Comparison of ENCODE assay signal across 13 cellular contexts in the genomic region with DNA sequence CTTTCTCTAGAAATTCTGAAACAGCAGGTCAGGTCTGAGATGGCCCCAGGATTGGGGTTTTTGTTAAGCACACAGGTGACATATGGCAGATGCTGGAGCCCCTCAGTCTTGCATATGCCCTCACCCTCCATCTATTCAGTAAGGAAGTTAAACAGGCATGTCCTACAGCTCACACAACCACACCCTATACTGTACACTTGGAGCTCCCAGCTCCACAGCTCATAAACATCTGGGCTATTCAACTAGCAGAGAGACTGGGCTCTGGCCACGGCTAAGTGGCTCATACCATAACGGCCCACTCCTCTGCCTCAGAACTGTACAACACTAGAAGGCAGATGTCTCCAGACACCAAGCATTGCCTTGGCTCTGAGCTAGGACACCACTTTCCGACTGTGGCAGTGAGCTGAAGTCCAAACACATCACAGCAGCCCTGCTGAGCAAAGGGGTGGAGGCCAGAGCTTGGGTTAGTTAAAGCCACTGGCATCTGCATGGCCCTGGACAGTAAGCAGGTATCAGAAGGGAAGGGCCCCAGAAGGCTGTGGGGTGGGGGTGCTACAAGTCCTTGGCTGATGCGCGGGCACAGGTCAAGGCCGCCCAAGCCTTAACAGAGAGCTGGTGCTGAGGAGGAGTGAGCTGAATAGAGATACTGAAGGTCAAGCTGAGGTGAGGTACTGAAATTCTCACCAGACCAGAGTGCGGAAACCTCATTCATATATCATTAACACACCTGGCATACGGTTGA.
DNase-seq lines count a peak whose midpoint lies in the region; ATAC-seq, FAIRE-seq and TF ChIP-seq lines count a peak whose summit lies in the region.
"Had no signal": no experiment of that assay in that cellular context is flagged by ENCODE, and none has a peak within 500 bp of the region (broad histone marks: within the 10 kb centered on the region; RNA-seq: fewer than 3 reads in every experiment).

No MANE protein-coding gene starts in this region.

- H3K4me1 ChIP-seq in HepG2 (ENCODE audit: insufficient read depth, low read length): no peaks in the 10 kb centered on the region
- no peaks in the 10 kb centered on the region for H3K4me1 ChIP-seq in right lobe of liver

- TF ChIP-seq EP300 in HepG2 (IDR thresholded peaks at IDR 0.05; ENCODE audit: low read depth in 2 of 2, low read length in 2 of 2): no peak
- no peak for TF ChIP-seq EP300 in HepG2 (CRISPR knock-in tag; IDR thresholded peaks at IDR 0.05; ENCODE audit: borderline replicate concordance)

- H3K9ac ChIP-seq in HepG2 (ENCODE audit: insufficient read depth, low read depth, low read length): no peak overlapping the region

- H3K27ac Mint-ChIP-seq in Calu3 (ENCODE audit: unreplicated experiment): no peak overlapping the region
- H3K27ac Mint-ChIP-seq: endodermal cell had no signal

- no peak overlapping the region for H3K4me3 Mint-ChIP-seq in Calu3 (ENCODE audit: low read depth, unreplicated experiment)
- H3K4me3 Mint-ChIP-seq: endodermal cell had no signal

- H3K27me3 Mint-ChIP-seq in Calu3 (ENCODE audit: unreplicated experiment): no peaks in the 10 kb centered on the region

- H3K36me3 Mint-ChIP-seq in Calu3 (ENCODE audit: insufficient read depth, unreplicated experiment): no peaks in the 10 kb centered on the region

- H3K79me2 ChIP-seq in HepG2 (ENCODE audit: insufficient read depth, low read length): no peaks in the 10 kb centered on the region

- in situ Hi-C loops in HepG2 (cut with HindIII; ENCODE audit: extremely low pct_ligation_motif_present, low pct_unique_long_range_greater_than_20kb): no loop called here

- no peak for TF ChIP-seq RAD21 in HepG2 (CRISPR knock-in tag; IDR thresholded peaks at IDR 0.05)

- no peaks in the 10 kb centered on the region for H3K9me3 ChIP-seq in HepG2 (ENCODE audit: low read length)
- H3K9me3 ChIP-seq in right lobe of liver: no peaks in the 10 kb centered on the region
- H3K9me3 ChIP-seq: heart right ventricle had no signal

- H3K4me3 ChIP-seq in HepG2 (replicated peaks in 1 of 3; ENCODE audit: insufficient read depth in 1 of 3, low read depth in 2 of 3, low read length in 3 of 3) (no peak overlapping the region), right lobe of liver (no peak overlapping the region)
- H3K4me3 ChIP-seq: heart right ventricle had no signal

- H3K9me3 Mint-ChIP-seq in Calu3 (ENCODE audit: low read depth, unreplicated experiment): no peaks in the 10 kb centered on the region
- H3K9me3 Mint-ChIP-seq: endodermal cell had no signal

- H3K27me3 ChIP-seq in HepG2 (ENCODE audit: control insufficient read depth in 1 of 2, insufficient read depth in 2 of 2, low read length in 2 of 2) (no peaks in the 10 kb centered on the region), right lobe of liver (no peaks in the 10 kb centered on the region)
- H3K27me3 ChIP-seq: heart right ventricle had no signal

- no peak overlapping the region for H3K4me2 ChIP-seq in HepG2 (ENCODE audit: low read depth, low read length)

- BruUV-seq in HepG2 (replicated peaks; lab: Mats Ljungman, UMichigan) (no TSS peak), Calu3 (replicated peaks; lab: Mats Ljungman, UMichigan) (no TSS peak)

- no peak for TF ChIP-seq CTCF in HepG2 (CRISPR knock-in tag; IDR thresholded peaks at IDR 0.05)
- no peak for TF ChIP-seq CTCF in right lobe of liver (IDR thresholded peaks at IDR 0.05)
- no peak for TF ChIP-seq CTCF in Calu3 (IDR thresholded peaks at IDR 0.05; ENCODE audit: unreplicated experiment)

- no peaks in the 10 kb centered on the region for H4K20me1 ChIP-seq in HepG2 (ENCODE audit: insufficient read depth, low read length)

- intact Hi-C loops in HepG2 (cut with micrococcal nuclease; ENCODE audit: unreplicated experiment): no loop called here
- intact Hi-C loops in right lobe of liver (cut with DNase I): no loop called here
- intact Hi-C loops in Calu3 (cut with micrococcal nuclease; ENCODE audit: unreplicated experiment): no loop called here

- DNase-seq in HepG2 (ENCODE audit: low spot score): no peak
- DNase-seq in right lobe of liver: no peak
- no peak for DNase-seq in activated CD4-positive, CD25-positive, alpha-beta regulatory T cell treated with anti-CD3 and anti-CD28 coated beads, Interleukin-2, amount 50 U/mL, for 72 hours
- no peak for DNase-seq in NCI-H774 (lab: John Stamatoyannopoulos, UW)
- no peak for DNase-seq in Calu3
- DNase-seq in RKO (ENCODE audit: low spot score): no peak
- DNase-seq: DMS53, endodermal cell, heart right ventricle, Right ventricle myocardium superior had no signal

- TF ChIP-seq POLR2A in HepG2 (IDR thresholded peaks at IDR 0.05; ENCODE audit: insufficient read depth in 1 of 2, low read depth in 2 of 2, low read length in 2 of 2) (no peak), right lobe of liver (IDR thresholded peaks at IDR 0.05) (no peak)

- no peak for FAIRE-seq in HepG2 (lab: Jason Lieb, UNC)
- FAIRE-seq: astrocyte had no signal

- ATAC-seq in HepG2 (peak; percentile 24), right lobe of liver (no peak), HG02759 (IDR thresholded peaks at IDR 0.05; ENCODE audit: unreplicated experiment) (peak; percentile 58), HG03571 (IDR thresholded peaks at IDR 0.05; ENCODE audit: unreplicated experiment) (peak; percentile 67)
- ATAC-seq: heart right ventricle had no signal

- H3K4me1 Mint-ChIP-seq in Calu3 (ENCODE audit: low read depth, unreplicated experiment): peaks cover 9% of the 10 kb centered on the region

- H3K36me3 ChIP-seq in HepG2 (replicated peaks in 1 of 2; ENCODE audit: control insufficient read depth in 1 of 2, insufficient read depth in 2 of 2, low read length in 2 of 2) (no peaks in the 10 kb centered on the region; a peak in 1 of 5 replicates), right lobe of liver (no peaks in the 10 kb centered on the region)
- H3K36me3 ChIP-seq: heart right ventricle had no signal

- H3K27ac ChIP-seq in HepG2 (ENCODE audit: extremely low read length, insufficient read depth, low read length): no peak overlapping the region
- no peak overlapping the region for H3K27ac ChIP-seq in right lobe of liver
- H3K27ac ChIP-seq: heart right ventricle had no signal

- WGBS in HepG2 (ENCODE audit: low lambda C conversion rate): 85% methylated on average over 7 of the region's 8 CpGs
- 66% methylated on average over 4 of the region's 8 CpGs for WGBS in right lobe of liver (ENCODE audit: insufficient coverage, low coverage, low lambda C conversion rate, missing lambda C conversion rate)

- CTCF ChIA-PET in HepG2 (lab: Yijun Ruan, JAX; ENCODE audit: low intra/inter-chr PET ratio, low total read pairs): no interaction called here
- CTCF ChIA-PET in Calu3 (lab: Charles Lee): no interaction called here

- no peak overlapping the region for H2AFZ ChIP-seq in HepG2 (ENCODE audit: low read length)

- POLR2A ChIA-PET in HepG2 (lab: Yijun Ruan, JAX): no interaction called here

TF ChIP-seq in HepG2, 621 proteins besides CTCF, POLR2A, EP300 and RAD21 (continues in another document):
- TF ChIP-seq PTBP1 (IDR thresholded peaks at IDR 0.05; ENCODE audit: low read depth, low read length, poor library complexity, severe bottlenecking) (no peak), PHF20 (CRISPR knock-in tag; IDR thresholded peaks at IDR 0.05) (no peak), ETV6 (CRISPR knock-in tag; conservative IDR thresholded peaks at IDR 0.05) (no peak), AGO1 (IDR thresholded peaks at IDR 0.05; ENCODE audit: low read depth, low read length, poor library complexity, severe bottlenecking) (no peak), IKZF1 (IDR thresholded peaks at IDR 0.05) (no peak), ELF4 (CRISPR knock-in tag; IDR thresholded peaks at IDR 0.05; ENCODE audit: borderline replicate concordance) (no peak), EZH2 (conservative IDR thresholded peaks at IDR 0.05; ENCODE audit: low read depth, low read length) (no peak), ZFP41 (CRISPR knock-in tag; IDR thresholded peaks at IDR 0.05; ENCODE audit: borderline replicate concordance) (no peak), CHD4 (IDR thresholded peaks at IDR 0.05; ENCODE audit: borderline replicate concordance, low read length) (no peak), ZNF205 (CRISPR knock-in tag; IDR thresholded peaks at IDR 0.05) (no peak)
- TF ChIP-seq, protein P1, sequence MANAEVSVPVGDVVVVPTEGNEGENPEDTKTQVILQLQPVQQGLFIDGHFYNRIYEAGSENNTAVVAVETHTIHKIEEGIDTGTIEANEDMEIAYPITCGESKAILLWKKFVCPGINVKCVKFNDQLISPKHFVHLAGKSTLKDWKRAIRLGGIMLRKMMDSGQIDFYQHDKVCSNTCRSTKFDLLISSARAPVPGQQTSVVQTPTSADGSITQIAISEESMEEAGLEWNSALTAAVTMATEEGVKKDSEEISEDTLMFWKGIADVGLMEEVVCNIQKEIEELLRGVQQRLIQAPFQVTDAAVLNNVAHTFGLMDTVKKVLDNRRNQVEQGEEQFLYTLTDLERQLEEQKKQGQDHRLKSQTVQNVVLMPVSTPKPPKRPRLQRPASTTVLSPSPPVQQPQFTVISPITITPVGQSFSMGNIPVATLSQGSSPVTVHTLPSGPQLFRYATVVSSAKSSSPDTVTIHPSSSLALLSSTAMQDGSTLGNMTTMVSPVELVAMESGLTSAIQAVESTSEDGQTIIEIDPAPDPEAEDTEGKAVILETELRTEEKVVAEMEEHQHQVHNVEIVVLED (CRISPR knock-in tag; IDR thresholded peaks at IDR 0.05; ENCODE audit: borderline replicate concordance): no peak
- TF ChIP-seq, protein P2, sequence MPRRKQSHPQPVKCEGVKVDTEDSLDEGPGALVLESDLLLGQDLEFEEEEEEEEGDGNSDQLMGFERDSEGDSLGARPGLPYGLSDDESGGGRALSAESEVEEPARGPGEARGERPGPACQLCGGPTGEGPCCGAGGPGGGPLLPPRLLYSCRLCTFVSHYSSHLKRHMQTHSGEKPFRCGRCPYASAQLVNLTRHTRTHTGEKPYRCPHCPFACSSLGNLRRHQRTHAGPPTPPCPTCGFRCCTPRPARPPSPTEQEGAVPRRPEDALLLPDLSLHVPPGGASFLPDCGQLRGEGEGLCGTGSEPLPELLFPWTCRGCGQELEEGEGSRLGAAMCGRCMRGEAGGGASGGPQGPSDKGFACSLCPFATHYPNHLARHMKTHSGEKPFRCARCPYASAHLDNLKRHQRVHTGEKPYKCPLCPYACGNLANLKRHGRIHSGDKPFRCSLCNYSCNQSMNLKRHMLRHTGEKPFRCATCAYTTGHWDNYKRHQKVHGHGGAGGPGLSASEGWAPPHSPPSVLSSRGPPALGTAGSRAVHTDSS (CRISPR knock-in tag; conservative IDR thresholded peaks at IDR 0.05): no peak

Comparison
In these comparisons a context has a peak if more than half of its experiments do, and no peak if none do; other contexts are left out.
1. ATAC-seq: peak in HepG2 (single experiment), HG02759 (single experiment) and HG03571 (single experiment); none in right lobe of liver (0 of 4).